Comparison of ENCODE assay signal across 1 cellular context in the genomic region with DNA sequence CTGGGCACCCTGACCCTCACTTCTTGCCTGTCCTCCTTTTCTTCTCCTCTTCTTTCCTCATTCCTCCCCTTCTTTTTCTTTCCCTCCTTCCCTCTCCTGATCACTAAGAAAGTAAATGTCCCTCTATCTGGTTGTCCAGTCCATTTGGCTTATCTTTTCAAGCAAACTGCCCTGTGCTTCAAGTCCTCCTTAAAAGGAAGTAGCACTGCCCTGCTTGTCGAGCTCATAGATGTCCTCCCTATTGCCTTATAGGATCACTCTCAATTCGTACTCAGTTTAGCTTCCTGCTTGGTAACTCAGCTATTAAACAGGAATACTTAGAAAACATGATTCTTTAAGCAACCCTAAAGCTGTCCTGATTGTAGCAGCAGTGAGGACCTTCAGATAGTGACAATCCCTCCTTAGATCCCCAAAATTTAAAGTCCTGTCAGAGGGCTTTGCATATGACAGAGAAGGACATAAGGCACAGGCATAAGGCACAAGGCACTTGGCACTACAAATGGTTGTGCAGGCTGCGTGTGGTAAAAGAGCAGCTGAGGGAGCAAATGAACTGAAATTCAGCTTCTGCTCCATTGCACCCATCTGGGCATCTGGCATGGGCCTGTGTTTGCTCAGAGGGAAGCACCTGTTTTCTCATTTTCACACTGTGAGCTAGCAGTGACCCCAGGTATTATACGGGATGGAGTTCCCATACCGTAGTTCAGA.
TF ChIP-seq lines count a peak whose summit lies in the region.

No MANE protein-coding gene starts in this region.

TF ChIP-seq in K562, 482 proteins besides CTCF, POLR2A, EP300 and RAD21 (continued from another document and continues in another):
- no peak for TF ChIP-seq SIN3A (IDR thresholded peaks at IDR 0.05; ENCODE audit: borderline replicate concordance in 2 of 2, control insufficient read depth in 1 of 2, low read depth in 2 of 2, low read length in 2 of 2)
- peak; percentile 19 to 68; a peak in 2 of 4 replicates for TF ChIP-seq TRIM24 (IDR thresholded peaks at IDR 0.05)
- TF ChIP-seq FOXP1 (CRISPR knock-in tag; IDR thresholded peaks at IDR 0.05): no peak
- TF ChIP-seq, protein P1, sequence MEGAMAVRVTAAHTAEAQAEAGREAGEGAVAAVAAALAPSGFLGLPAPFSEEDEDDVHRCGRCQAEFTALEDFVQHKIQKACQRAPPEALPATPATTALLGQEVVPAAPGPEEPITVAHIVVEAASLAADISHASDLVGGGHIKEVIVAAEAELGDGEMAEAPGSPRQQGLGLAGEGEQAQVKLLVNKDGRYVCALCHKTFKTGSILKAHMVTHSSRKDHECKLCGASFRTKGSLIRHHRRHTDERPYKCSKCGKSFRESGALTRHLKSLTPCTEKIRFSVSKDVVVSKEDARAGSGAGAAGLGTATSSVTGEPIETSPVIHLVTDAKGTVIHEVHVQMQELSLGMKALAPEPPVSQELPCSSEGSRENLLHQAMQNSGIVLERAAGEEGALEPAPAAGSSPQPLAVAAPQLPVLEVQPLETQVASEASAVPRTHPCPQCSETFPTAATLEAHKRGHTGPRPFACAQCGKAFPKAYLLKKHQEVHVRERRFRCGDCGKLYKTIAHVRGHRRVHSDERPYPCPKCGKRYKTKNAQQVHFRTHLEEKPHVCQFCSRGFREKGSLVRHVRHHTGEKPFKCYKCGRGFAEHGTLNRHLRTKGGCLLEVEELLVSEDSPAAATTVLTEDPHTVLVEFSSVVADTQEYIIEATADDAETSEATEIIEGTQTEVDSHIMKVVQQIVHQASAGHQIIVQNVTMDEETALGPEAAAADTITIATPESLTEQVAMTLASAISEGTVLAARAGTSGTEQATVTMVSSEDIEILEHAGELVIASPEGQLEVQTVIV (CRISPR knock-in tag; IDR thresholded peaks at IDR 0.05; ENCODE audit: borderline replicate concordance): no peak
- TF ChIP-seq KHSRP (IDR thresholded peaks at IDR 0.05): no peak
- no peak for TF ChIP-seq MEF2A (IDR thresholded peaks at IDR 0.05; ENCODE audit: control insufficient read depth, low read depth, low read length)
- peak; percentile 28; the same call in 1 of the 2 replicates for TF ChIP-seq CTBP1 (IDR thresholded peaks at IDR 0.05; ENCODE audit: borderline replicate concordance)
- TF ChIP-seq SIN3B (IDR thresholded peaks at IDR 0.05; ENCODE audit: low read depth): no peak
- TF ChIP-seq, protein P2, sequence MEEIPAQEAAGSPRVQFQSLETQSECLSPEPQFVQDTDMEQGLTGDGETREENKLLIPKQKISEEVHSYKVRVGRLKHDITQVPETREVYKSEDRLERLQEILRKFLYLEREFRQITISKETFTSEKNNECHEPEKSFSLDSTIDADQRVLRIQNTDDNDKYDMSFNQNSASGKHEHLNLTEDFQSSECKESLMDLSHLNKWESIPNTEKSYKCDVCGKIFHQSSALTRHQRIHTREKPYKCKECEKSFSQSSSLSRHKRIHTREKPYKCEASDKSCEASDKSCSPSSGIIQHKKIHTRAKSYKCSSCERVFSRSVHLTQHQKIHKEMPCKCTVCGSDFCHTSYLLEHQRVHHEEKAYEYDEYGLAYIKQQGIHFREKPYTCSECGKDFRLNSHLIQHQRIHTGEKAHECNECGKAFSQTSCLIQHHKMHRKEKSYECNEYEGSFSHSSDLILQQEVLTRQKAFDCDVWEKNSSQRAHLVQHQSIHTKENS (CRISPR knock-in tag; IDR thresholded peaks at IDR 0.05): no peak
- TF ChIP-seq U2AF1 (optimal IDR thresholded peaks at IDR 0.05; ENCODE audit: low read depth, low read length): no peak
- TF ChIP-seq ZNF75A (CRISPR knock-in tag; IDR thresholded peaks at IDR 0.05): 0 out of 2 replicates have a peak, but pooled peaks have one; percentile 40
- peak; percentile 64 for TF ChIP-seq TAL1 (IDR thresholded peaks at IDR 0.05)
- no peak for TF ChIP-seq MCM2 (IDR thresholded peaks at IDR 0.05; ENCODE audit: low read depth)
- TF ChIP-seq SIX5 (IDR thresholded peaks at IDR 0.05; ENCODE audit: borderline replicate concordance in 1 of 2, insufficient read depth in 1 of 2, low read depth in 1 of 2, low read length in 2 of 2): no peak
- no peak for TF ChIP-seq HSF4 (CRISPR knock-in tag; IDR thresholded peaks at IDR 0.05; ENCODE audit: borderline replicate concordance)
- no peak for TF ChIP-seq CREB5 (CRISPR knock-in tag; IDR thresholded peaks at IDR 0.05)
- TF ChIP-seq, protein P3, sequence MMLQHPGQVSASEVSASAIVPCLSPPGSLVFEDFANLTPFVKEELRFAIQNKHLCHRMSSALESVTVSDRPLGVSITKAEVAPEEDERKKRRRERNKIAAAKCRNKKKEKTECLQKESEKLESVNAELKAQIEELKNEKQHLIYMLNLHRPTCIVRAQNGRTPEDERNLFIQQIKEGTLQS (IDR thresholded peaks at IDR 0.05): no peak
- TF ChIP-seq, protein P3 (CRISPR knock-in tag; conservative IDR thresholded peaks at IDR 0.05): no peak
- no peak for TF ChIP-seq ZNF408 (CRISPR knock-in tag; IDR thresholded peaks at IDR 0.05; ENCODE audit: low read depth)
- no peak for TF ChIP-seq STAT5B (CRISPR knock-in tag; IDR thresholded peaks at IDR 0.05)
- peak; percentile 17; the same call in 1 of the 2 replicates for TF ChIP-seq GATAD2A (IDR thresholded peaks at IDR 0.05)
- TF ChIP-seq RBM22 (IDR thresholded peaks at IDR 0.05; ENCODE audit: low read depth, low read length, poor library complexity, severe bottlenecking): no peak
- no peak for TF ChIP-seq SP2 (IDR thresholded peaks at IDR 0.05; ENCODE audit: extremely low read depth, low read depth, low read length, poor library complexity, severe bottlenecking)
- TF ChIP-seq, protein P4, sequence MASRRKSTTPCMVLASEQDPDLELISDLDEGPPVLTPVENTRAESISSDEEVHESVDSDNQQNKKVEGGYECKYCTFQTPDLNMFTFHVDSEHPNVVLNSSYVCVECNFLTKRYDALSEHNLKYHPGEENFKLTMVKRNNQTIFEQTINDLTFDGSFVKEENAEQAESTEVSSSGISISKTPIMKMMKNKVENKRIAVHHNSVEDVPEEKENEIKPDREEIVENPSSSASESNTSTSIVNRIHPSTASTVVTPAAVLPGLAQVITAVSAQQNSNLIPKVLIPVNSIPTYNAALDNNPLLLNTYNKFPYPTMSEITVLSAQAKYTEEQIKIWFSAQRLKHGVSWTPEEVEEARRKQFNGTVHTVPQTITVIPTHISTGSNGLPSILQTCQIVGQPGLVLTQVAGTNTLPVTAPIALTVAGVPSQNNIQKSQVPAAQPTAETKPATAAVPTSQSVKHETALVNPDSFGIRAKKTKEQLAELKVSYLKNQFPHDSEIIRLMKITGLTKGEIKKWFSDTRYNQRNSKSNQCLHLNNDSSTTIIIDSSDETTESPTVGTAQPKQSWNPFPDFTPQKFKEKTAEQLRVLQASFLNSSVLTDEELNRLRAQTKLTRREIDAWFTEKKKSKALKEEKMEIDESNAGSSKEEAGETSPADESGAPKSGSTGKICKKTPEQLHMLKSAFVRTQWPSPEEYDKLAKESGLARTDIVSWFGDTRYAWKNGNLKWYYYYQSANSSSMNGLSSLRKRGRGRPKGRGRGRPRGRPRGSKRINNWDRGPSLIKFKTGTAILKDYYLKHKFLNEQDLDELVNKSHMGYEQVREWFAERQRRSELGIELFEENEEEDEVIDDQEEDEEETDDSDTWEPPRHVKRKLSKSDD (conservative IDR thresholded peaks at IDR 0.05; ENCODE audit: low read length): no peak
- TF ChIP-seq ZBTB2 (IDR thresholded peaks at IDR 0.05): no peak
- peak in 1 of 2 experiments; percentile 26; a peak in 1 of 4 replicates for TF ChIP-seq KDM1A (IDR thresholded peaks at IDR 0.05)
- TF ChIP-seq ZNF561 (CRISPR knock-in tag; conservative IDR thresholded peaks at IDR 0.05): no peak
- TF ChIP-seq FOXJ2 (tag; IDR thresholded peaks at IDR 0.05): no peak
- TF ChIP-seq IFI16 (CRISPR knock-in tag; IDR thresholded peaks at IDR 0.05): no peak
- TF ChIP-seq RERE (CRISPR knock-in tag; IDR thresholded peaks at IDR 0.05; ENCODE audit: borderline replicate concordance): no peak
- peak; percentile 66; the same call in 1 of the 2 replicates for TF ChIP-seq ZNF239 (CRISPR knock-in tag; IDR thresholded peaks at IDR 0.05)
- TF ChIP-seq EWSR1 (IDR thresholded peaks at IDR 0.05; ENCODE audit: borderline replicate concordance, low read depth, partially characterized antibody): no peak
- TF ChIP-seq ZFP1 (CRISPR knock-in tag; IDR thresholded peaks at IDR 0.05): no peak
- peak; percentile 86 for TF ChIP-seq THRB (CRISPR knock-in tag; conservative IDR thresholded peaks at IDR 0.05)
- no peak for TF ChIP-seq NFYB (IDR thresholded peaks at IDR 0.05; ENCODE audit: extremely low read depth, insufficient read length)
- TF ChIP-seq, protein P5, sequence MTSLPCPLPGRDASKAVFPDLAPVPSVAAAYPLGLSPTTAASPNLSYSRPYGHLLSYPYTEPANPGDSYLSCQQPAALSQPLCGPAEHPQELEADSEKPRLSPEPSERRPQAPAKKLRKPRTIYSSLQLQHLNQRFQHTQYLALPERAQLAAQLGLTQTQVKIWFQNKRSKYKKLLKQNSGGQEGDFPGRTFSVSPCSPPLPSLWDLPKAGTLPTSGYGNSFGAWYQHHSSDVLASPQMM (CRISPR knock-in tag; IDR thresholded peaks at IDR 0.05): no peak
- TF ChIP-seq MLX (CRISPR knock-in tag; conservative IDR thresholded peaks at IDR 0.05): no peak
- TF ChIP-seq ERF (CRISPR knock-in tag; IDR thresholded peaks at IDR 0.05): peak; percentile 62; the same call in 1 of the 2 replicates
- no peak for TF ChIP-seq ZNF717 (CRISPR knock-in tag; IDR thresholded peaks at IDR 0.05)
- no peak; the same call in 1 of the 2 replicates for TF ChIP-seq JUND (IDR thresholded peaks at IDR 0.05; ENCODE audit: borderline replicate concordance, low read depth, low read length)
- peak; percentile 73; the same call in 1 of the 3 replicates for TF ChIP-seq JUND (tag; IDR thresholded peaks at IDR 0.05; ENCODE audit: borderline replicate concordance, low read depth, low read length)
